In the genomic region with DNA sequence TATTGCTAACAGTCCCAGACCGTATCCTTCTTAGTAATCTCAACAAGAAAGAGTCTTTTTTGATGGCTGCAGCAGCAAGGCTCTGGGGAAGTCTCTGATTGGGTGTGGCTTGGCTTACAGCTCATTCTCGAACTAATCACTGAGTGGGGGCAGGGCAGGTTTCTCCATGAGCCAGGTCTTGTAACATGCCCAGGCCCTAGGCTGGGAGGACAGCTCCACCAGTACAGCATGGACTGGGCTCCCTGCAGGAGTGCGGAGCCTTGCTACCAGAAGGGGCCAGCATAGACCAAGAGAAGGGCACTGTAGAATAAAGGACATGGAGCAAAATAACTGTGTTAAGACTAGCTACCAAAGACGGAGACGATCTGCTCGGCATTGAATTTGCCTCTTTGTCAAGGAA, we compare ENCODE assay signal across 7 cellular contexts. TPM values are rescaled to one million over a fixed set of nuclear protein-coding genes. Genes with fewer than 3 reads are reported as not detected.
DNase-seq lines count a peak whose midpoint lies in the region; ATAC-seq and TF ChIP-seq lines count a peak whose summit lies in the region.

No MANE protein-coding gene starts in this region.

- no peak overlapping the region for H2AFZ ChIP-seq in IMR-90 (replicated peaks; ENCODE audit: low read length, poor library complexity)

- 58% methylated on average over 5 of the region's 6 CpGs; no CpG with 5 or more reads in 1 of the 2 experiments for WGBS in IMR-90 (ENCODE audit: extremely low coverage in 2 of 2, insufficient read length in 1 of 2), 2 experiments
- 71 to 75% methylated on average over 6 of the region's 6 CpGs for WGBS in body of pancreas, 2 donors

- CTCF ChIA-PET in IMR-90 (lab: Yijun Ruan, JAX): interaction anchor here (0.8 to 1.7 kb wide), 3 partner anchors 9 to 59 kb away, joined by 3 to 5 read pairs (median 3); no protein-coding TSS in a partner anchor

- no peak overlapping the region for H2BK20ac ChIP-seq in IMR-90 (ENCODE audit: low read depth, low read length)

- peaks cover 46% of the 10 kb centered on the region for H3K4me1 ChIP-seq in IMR-90 (ENCODE audit: control insufficient read depth, insufficient read depth, low read length)
- peaks cover 22% of the 10 kb centered on the region for H3K4me1 ChIP-seq in body of pancreas
- peaks cover 22 to 84% (median 76%) of the 10 kb centered on the region in 5 donors for H3K4me1 ChIP-seq in subcutaneous abdominal adipose tissue (ENCODE audit: control insufficient read depth in 5 of 5, insufficient read depth in 5 of 5, low read length in 5 of 5)

- BruUV-seq in IMR-90 (replicated peaks; lab: Mats Ljungman, UMichigan): no TSS peak

- H3K27ac ChIP-seq in IMR-90 (ENCODE audit: insufficient read depth, low read length) (no peak overlapping the region), body of pancreas (no peak overlapping the region), subcutaneous abdominal adipose tissue (ENCODE audit: low read depth, low read length) (peak overlapping the region; percentile 26)

- no peak overlapping the region for H4K5ac ChIP-seq in IMR-90 (ENCODE audit: low read depth, low read length)

- peak overlapping the region; percentile 63; the same call in 1 of the 2 replicates for H2AK5ac ChIP-seq in IMR-90 (ENCODE audit: low read depth, low read length)

- H3K36me3 ChIP-seq in IMR-90 (ENCODE audit: control insufficient read depth, insufficient read depth, low read length): no peaks in the 10 kb centered on the region
- H3K36me3 ChIP-seq in body of pancreas (replicated peaks in 1 of 2; ENCODE audit: insufficient read depth in 1 of 2, low read depth in 2 of 2): no peaks in the 10 kb centered on the region
- H3K36me3 ChIP-seq in subcutaneous abdominal adipose tissue (ENCODE audit: control insufficient read depth in 5 of 5, insufficient read depth in 5 of 5, low read length in 5 of 5): no peaks in the 10 kb centered on the region

- POLR2A ChIA-PET in IMR-90 (lab: Charles Lee; ENCODE audit: unreplicated experiment): no interaction called here

- TF ChIP-seq CTCF in IMR-90 (conservative IDR thresholded peaks at IDR 0.05; ENCODE audit: low read depth, low read length): peak; percentile 33
- no peak for TF ChIP-seq CTCF in body of pancreas (IDR thresholded peaks at IDR 0.05)

- no peaks in the 10 kb centered on the region for H3K27me3 ChIP-seq in IMR-90 (ENCODE audit: control insufficient read depth, insufficient read depth, low read length)
- H3K27me3 ChIP-seq in body of pancreas: no peaks in the 10 kb centered on the region
- no peaks in the 10 kb centered on the region for H3K27me3 ChIP-seq in subcutaneous abdominal adipose tissue (ENCODE audit: control insufficient read depth in 5 of 5, insufficient read depth in 4 of 5, low read length in 5 of 5)

- H3K79me1 ChIP-seq in IMR-90 (ENCODE audit: low read depth in 1 of 2, low read length in 2 of 2): peaks cover 14 to 95% of the 10 kb centered on the region in 2 experiments

- no peak overlapping the region for H4K8ac ChIP-seq in IMR-90 (ENCODE audit: low read depth in 2 of 2, low read length in 2 of 2)

- intact Hi-C loops in IMR-90 (cut with micrococcal nuclease): no loop called here
- intact Hi-C loops in body of pancreas (cut with DNase I): no loop called here

- H3K9ac ChIP-seq in IMR-90 (ENCODE audit: low read depth, low read length) (no peak overlapping the region; the same call in 1 of the 2 replicates), subcutaneous abdominal adipose tissue (ENCODE audit: low read length in 5 of 5) (peak overlapping the region in 1 of 5 donors; percentile 27)

- peaks cover 69% of the 10 kb centered on the region for H3K9me1 ChIP-seq in IMR-90 (ENCODE audit: insufficient read depth, low read length)

- no peak overlapping the region; the same call in 1 of the 2 replicates for H3K4ac ChIP-seq in IMR-90 (ENCODE audit: low read depth, low read length)

- H3K4me3 ChIP-seq in IMR-90 (ENCODE audit: insufficient read depth, low read depth, low read length) (no peak overlapping the region), body of pancreas (no peak overlapping the region), subcutaneous abdominal adipose tissue (ENCODE audit: low read depth in 1 of 5, low read length in 5 of 5) (no peak overlapping the region)

- dilution Hi-C loops in IMR-90 (cut with HindIII; ENCODE audit: low sequenced_read_pairs, unreplicated experiment): no loop called here

- peak; percentile 66 for ATAC-seq in IMR-90 (ENCODE audit: low read depth)
- ATAC-seq in body of pancreas: no peak
- no peak for ATAC-seq in activated CD4-positive, CD25-positive, alpha-beta regulatory T cell treated with anti-CD3 and anti-CD28 coated beads, Interleukin-2, amount 50 U/mL, for 24 hours
- ATAC-seq in GM18511 (IDR thresholded peaks at IDR 0.05; ENCODE audit: unreplicated experiment): no peak

- in situ Hi-C loops in IMR-90 (cut with MboI; ENCODE audit: low sequenced_read_pairs): no loop called here

- peak overlapping the region; percentile 50; the same call in 2 of the 3 replicates for H2BK15ac ChIP-seq in IMR-90 (ENCODE audit: low read depth, low read length)

- H2BK5ac ChIP-seq in IMR-90 (ENCODE audit: low read depth, low read length, poor library complexity, severe bottlenecking): no peak overlapping the region

- no peak overlapping the region for H3K56ac ChIP-seq in IMR-90 (ENCODE audit: extremely low read depth, insufficient read depth, low read length)

- peak overlapping the region; percentile 44; the same call in 1 of the 2 replicates for H3K14ac ChIP-seq in IMR-90 (replicated peaks; ENCODE audit: low read depth, low read length)

- no peak overlapping the region; the same call in 1 of the 2 replicates for H3K23ac ChIP-seq in IMR-90 (ENCODE audit: low read depth, low read length)

- DNase-seq in IMR-90: peak; percentile 77
- peak in 3 of 4 donors; percentile 48 to 52 (median 52) for DNase-seq in body of pancreas
- DNase-seq in iPS-NIHi11 (ENCODE audit: low spot score): peak; percentile 70
- DNase-seq in NCI-H1092 (lab: John Stamatoyannopoulos, UW): no peak

- peak overlapping the region; percentile 29 for H2AK9ac ChIP-seq in IMR-90 (replicated peaks; ENCODE audit: low read depth, low read length, poor library complexity)

- H3K18ac ChIP-seq in IMR-90 (ENCODE audit: low read depth, low read length): no peak overlapping the region

- H2BK120ac ChIP-seq in IMR-90 (ENCODE audit: low read depth, low read length): no peak overlapping the region

- TF ChIP-seq RAD21 in IMR-90 (IDR thresholded peaks at IDR 0.05; ENCODE audit: low read length): no peak; the same call in 1 of the 2 replicates

- no peak overlapping the region for H3K4me2 ChIP-seq in IMR-90 (ENCODE audit: low read depth, low read length)

- TF ChIP-seq POLR2A in IMR-90 (IDR thresholded peaks at IDR 0.05; ENCODE audit: low read depth, low read length) (no peak), body of pancreas (IDR thresholded peaks at IDR 0.05) (no peak)

- no peak overlapping the region for H4K91ac ChIP-seq in IMR-90 (ENCODE audit: insufficient read depth, low read depth, low read length)

- no peaks in the 10 kb centered on the region for H3K9me3 ChIP-seq in IMR-90 (ENCODE audit: control insufficient read depth, insufficient read depth, low read length)
- no peaks in the 10 kb centered on the region for H3K9me3 ChIP-seq in body of pancreas
- no peaks in the 10 kb centered on the region for H3K9me3 ChIP-seq in subcutaneous abdominal adipose tissue (ENCODE audit: control insufficient read depth in 5 of 5, low read length in 5 of 5)

- H4K20me1 ChIP-seq in IMR-90 (ENCODE audit: insufficient read depth, low read length): peaks cover 85% of the 10 kb centered on the region

TF ChIP-seq in IMR-90, 13 proteins besides CTCF, POLR2A, EP300 and RAD21:
- no peak for TF ChIP-seq MAFK (IDR thresholded peaks at IDR 0.05; ENCODE audit: low read depth, low read length)
- TF ChIP-seq SMC3 (IDR thresholded peaks at IDR 0.05; ENCODE audit: low read depth, low read length): 0 out of 2 replicates have a peak, but pooled peaks have one; percentile 9

RNA-seq across cellular contexts. Expression of gene CD276, which starts 7.2 kb away (rescaled TPM):
- 30.8 and 37.5 TPM in 2 replicates for total RNA-seq in IMR-90 (2012; rRNA removed)
- polyA plus RNA-seq in IMR-90 (2012; rRNA removed): 149 and 150 TPM in 2 replicates
- 58.7 and 100 TPM in 2 replicates for polyA plus RNA-seq in IMR-90 (2012; cell fraction: cytosol; rRNA removed)
- 95.5 and 121 TPM in 2 replicates for polyA plus RNA-seq in IMR-90 (2012; cell fraction: nucleus; rRNA removed; ENCODE audit: low replicate concordance)
- total RNA-seq in body of pancreas: 10 to 100 TPM; 24.6 to 59.7 TPM

RNA-seq across cellular contexts. Expression of gene NPTN, which starts 58.2 kb away (rescaled TPM):
- total RNA-seq in IMR-90 (2012; rRNA removed) (150 and 171 TPM in 2 replicates), body of pancreas (10 to 100 TPM; 34.2 to 39.9 TPM)
- 268 and 329 TPM in 2 replicates for polyA plus RNA-seq in IMR-90 (2012; rRNA removed)
- polyA plus RNA-seq in IMR-90 (2012; cell fraction: cytosol; rRNA removed): 181 and 182 TPM in 2 replicates
- 77.6 and 177 TPM in 2 replicates for polyA plus RNA-seq in IMR-90 (2012; cell fraction: nucleus; rRNA removed; ENCODE audit: low replicate concordance)
